Comparison of ENCODE assay signal across 1 cellular context in genomic region chr19:47005873-47006272, GRCh38.
TF ChIP-seq lines count a peak whose summit lies in the region.

No MANE protein-coding gene starts in this region.

TF ChIP-seq in HEK293, 187 proteins besides CTCF, POLR2A, EP300 and RAD21 (continued from another document):
- TF ChIP-seq KLF1 (tag by site-specific recombination; IDR thresholded peaks at IDR 0.05): peak; percentile 40; the same call in 1 of the 2 replicates
- TF ChIP-seq, protein P1, sequence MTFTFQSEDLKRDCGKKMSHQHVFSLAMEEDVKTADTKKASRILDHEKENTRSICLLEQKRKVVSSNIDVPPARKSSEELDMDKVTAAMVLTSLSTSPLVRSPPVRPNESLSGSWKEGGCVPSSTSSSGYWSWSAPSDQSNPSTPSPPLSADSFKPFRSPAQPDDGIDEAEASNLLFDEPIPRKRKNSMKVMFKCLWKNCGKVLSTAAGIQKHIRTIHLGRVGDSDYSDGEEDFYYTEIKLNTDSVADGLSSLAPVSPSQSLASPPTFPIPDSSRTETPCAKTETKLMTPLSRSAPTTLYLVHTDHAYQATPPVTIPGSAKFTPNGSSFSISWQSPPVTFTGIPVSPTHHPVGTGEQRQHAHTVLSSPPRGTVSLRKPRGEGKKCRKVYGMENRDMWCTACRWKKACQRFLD (tag by site-specific recombination; IDR thresholded peaks at IDR 0.05): no peak
